Comparison of ENCODE assay signal across 1 cellular context in genomic region chr22:44479662-44480061, GRCh38.
TF ChIP-seq lines count a peak whose summit lies in the region.

No MANE protein-coding gene starts in this region.

TF ChIP-seq in HEK293, 187 proteins besides CTCF, POLR2A, EP300 and RAD21 (continued from another document and continues in another):
- TF ChIP-seq BCL6B (tag by site-specific recombination; IDR thresholded peaks at IDR 0.05), result no peak
- TF ChIP-seq ZNF785 (tag by site-specific recombination; IDR thresholded peaks at IDR 0.05), result peak; percentile 92
- no peak for TF ChIP-seq ZNF600 (tag by site-specific recombination; IDR thresholded peaks at IDR 0.05)
- no peak for TF ChIP-seq ZNF561 (tag by site-specific recombination; IDR thresholded peaks at IDR 0.05; ENCODE audit: borderline replicate concordance)
- TF ChIP-seq ZNF621 (tag by site-specific recombination; IDR thresholded peaks at IDR 0.05), result peak; percentile 70; the same call in 1 of the 2 replicates
- no peak for TF ChIP-seq ZNF10 (tag by site-specific recombination; IDR thresholded peaks at IDR 0.05)
- 0 out of 2 replicates have a peak, but pooled peaks have one; percentile 38 for TF ChIP-seq ZNF366 (tag by site-specific recombination; conservative IDR thresholded peaks at IDR 0.05)
- no peak for TF ChIP-seq KLF7 (tag by site-specific recombination; IDR thresholded peaks at IDR 0.05; ENCODE audit: borderline replicate concordance)
- no peak for TF ChIP-seq GLI2 (tag by site-specific recombination; IDR thresholded peaks at IDR 0.05; ENCODE audit: borderline replicate concordance, low read depth)
- TF ChIP-seq FEZF1 (tag by site-specific recombination; IDR thresholded peaks at IDR 0.05), result 0 out of 2 replicates have a peak, but pooled peaks have one; percentile 6
- TF ChIP-seq GLIS1 (tag by site-specific recombination; IDR thresholded peaks at IDR 0.05), result peak; percentile 94
- no peak for TF ChIP-seq ZNF433 (tag by site-specific recombination; IDR thresholded peaks at IDR 0.05; ENCODE audit: low read depth)
- TF ChIP-seq ZNF645 (tag by site-specific recombination; IDR thresholded peaks at IDR 0.05), result no peak
- peak; percentile 39; the same call in 1 of the 2 replicates for TF ChIP-seq PATZ1 (tag by site-specific recombination; IDR thresholded peaks at IDR 0.05)
- TF ChIP-seq SETDB1 (IDR thresholded peaks at IDR 0.05; ENCODE audit: insufficient read length, low read length), result no peak
- 0 out of 2 replicates have a peak, but pooled peaks have one; percentile 14 for TF ChIP-seq TRIM28 (IDR thresholded peaks at IDR 0.05; ENCODE audit: borderline replicate concordance, low read length)
- TF ChIP-seq ZNF624 (tag by site-specific recombination; IDR thresholded peaks at IDR 0.05), result no peak
- TF ChIP-seq ZNF707 (tag by site-specific recombination; IDR thresholded peaks at IDR 0.05), result 0 out of 2 replicates have a peak, but pooled peaks have one; percentile 36
- TF ChIP-seq ZNF48 (tag by site-specific recombination; IDR thresholded peaks at IDR 0.05), result 0 out of 2 replicates have a peak, but pooled peaks have one; percentile 60
- no peak for TF ChIP-seq ZNF776 (tag by site-specific recombination; IDR thresholded peaks at IDR 0.05; ENCODE audit: borderline replicate concordance)
- no peak for TF ChIP-seq ZFP3 (tag by site-specific recombination; IDR thresholded peaks at IDR 0.05; ENCODE audit: low read depth)
- TF ChIP-seq ZNF626 (tag by site-specific recombination; IDR thresholded peaks at IDR 0.05), result no peak
- TF ChIP-seq ZNF121 (tag by site-specific recombination; IDR thresholded peaks at IDR 0.05), result no peak
- TF ChIP-seq ATF2 (tag by site-specific recombination; IDR thresholded peaks at IDR 0.05; ENCODE audit: low read depth), result peak; percentile 81
- TF ChIP-seq ZNF214 (tag by site-specific recombination; IDR thresholded peaks at IDR 0.05; ENCODE audit: borderline replicate concordance), result no peak
- TF ChIP-seq AEBP2 (tag by site-specific recombination; IDR thresholded peaks at IDR 0.05; ENCODE audit: borderline replicate concordance), result no peak
- TF ChIP-seq OSR2 (tag by site-specific recombination; IDR thresholded peaks at IDR 0.05), result peak; percentile 68
- TF ChIP-seq ZNF157 (tag by site-specific recombination; IDR thresholded peaks at IDR 0.05), result no peak
- TF ChIP-seq ZNF571 (tag by site-specific recombination; IDR thresholded peaks at IDR 0.05), result 0 out of 2 replicates have a peak, but pooled peaks have one; percentile 47
- TF ChIP-seq YY2 (tag by site-specific recombination; IDR thresholded peaks at IDR 0.05), result no peak
- no peak for TF ChIP-seq ZNF335 (tag by site-specific recombination; conservative IDR thresholded peaks at IDR 0.05)
- no peak for TF ChIP-seq ZNF169 (tag by site-specific recombination; IDR thresholded peaks at IDR 0.05)
- TF ChIP-seq ZNF518A (tag by site-specific recombination; conservative IDR thresholded peaks at IDR 0.05; ENCODE audit: low read depth), result peak; percentile 65
- peak; percentile 92 for TF ChIP-seq ZBTB21 (tag by site-specific recombination; IDR thresholded peaks at IDR 0.05)
- TF ChIP-seq ZNF426 (tag by site-specific recombination; IDR thresholded peaks at IDR 0.05), result no peak
- no peak for TF ChIP-seq ZFP41 (tag by site-specific recombination; IDR thresholded peaks at IDR 0.05; ENCODE audit: borderline replicate concordance)
- TF ChIP-seq ZNF792 (tag by site-specific recombination; IDR thresholded peaks at IDR 0.05), result no peak
- TF ChIP-seq ZNF423 (tag by site-specific recombination; IDR thresholded peaks at IDR 0.05), result no peak
- TF ChIP-seq TSHZ1 (tag by site-specific recombination; IDR thresholded peaks at IDR 0.05; ENCODE audit: borderline replicate concordance), result peak; percentile 48; the same call in 1 of the 2 replicates
- no peak for TF ChIP-seq ZNF747 (tag by site-specific recombination; IDR thresholded peaks at IDR 0.05)
- TF ChIP-seq ZNF18 (tag by site-specific recombination; IDR thresholded peaks at IDR 0.05), result peak; percentile 92
- TF ChIP-seq ZNF843 (tag by site-specific recombination; IDR thresholded peaks at IDR 0.05), result no peak
- TF ChIP-seq ZNF398 (tag by site-specific recombination; IDR thresholded peaks at IDR 0.05), result peak; percentile 72
